8 cellular contexts compared by ENCODE assay signal in the genomic region with DNA sequence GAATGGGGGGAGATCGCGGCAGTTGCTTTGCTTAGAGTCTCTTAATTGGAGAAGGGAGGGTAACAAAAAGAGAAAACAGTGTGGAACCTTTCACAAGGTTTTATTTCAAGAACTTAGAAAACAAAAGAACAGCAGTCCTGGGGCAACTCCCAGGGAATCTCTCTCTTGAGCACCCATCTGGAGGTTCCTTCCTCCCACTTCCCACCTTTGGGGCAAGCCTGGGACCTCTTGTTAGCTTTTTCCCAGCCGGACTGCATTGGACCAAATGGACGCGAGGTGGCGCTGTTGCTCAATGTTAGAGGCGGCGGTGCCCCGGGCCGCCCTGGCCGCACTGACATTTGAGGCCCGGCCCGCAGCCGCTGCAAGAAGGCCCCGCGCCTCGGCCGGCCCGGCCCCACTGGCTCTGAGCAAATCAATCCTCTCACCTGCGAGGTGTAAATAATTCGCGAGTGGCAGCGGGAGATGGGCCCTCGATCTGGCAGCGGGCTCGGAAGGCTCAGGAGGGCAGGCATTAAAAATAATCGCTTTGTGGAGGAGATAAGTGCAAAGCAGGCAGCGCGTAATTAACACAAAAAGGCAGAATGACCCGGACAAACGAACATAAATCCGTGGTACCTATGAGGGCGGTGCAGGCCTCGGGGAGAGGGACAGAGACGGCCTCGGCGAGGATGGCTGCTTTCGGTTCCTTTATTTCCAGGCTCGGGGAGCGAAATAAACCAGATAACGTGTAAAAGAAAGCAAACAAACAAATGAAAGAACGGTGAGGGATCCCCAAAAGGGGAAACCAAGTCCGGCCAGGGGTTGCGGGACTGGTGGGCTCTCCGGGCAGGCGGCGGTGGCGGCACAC. TPM values are rescaled to one million over a fixed set of nuclear protein-coding genes. Genes with fewer than 3 reads are reported as not detected.
DNase-seq lines count a peak whose midpoint lies in the region; ATAC-seq and TF ChIP-seq lines count a peak whose summit lies in the region.

No MANE protein-coding gene starts in this region.

- TF ChIP-seq POLR2A in lower leg skin (IDR thresholded peaks at IDR 0.05), result no peak

- peak; percentile 88 for DNase-seq in G401 (ENCODE audit: low spot score)
- DNase-seq in HFF-Myc (ENCODE audit: extremely low read depth, low read depth), result peak; percentile 36
- DNase-seq in NCI-H2171 treated with DMSO at 0.1 percent for 48 hours (lab: John Stamatoyannopoulos, UW), result peak; percentile 70
- DNase-seq in activated CD4-positive, alpha-beta T cell treated with anti-CD3 and anti-CD28 coated beads, Interleukin-2, amount 10 ng/mL, durations not matched to agents 24 days and 14 days, result peak; percentile 95
- peak; percentile 73 for DNase-seq in choroid plexus epithelial cell (ENCODE audit: low read depth)
- DNase-seq in lower leg skin (ENCODE audit: low spot score in 2 of 2), result peak; percentile 90 to 98
- peak; percentile 87 for DNase-seq in stimulated activated CD4-positive, alpha-beta T cell treated with anti-CD3 and anti-CD28 coated beads, Interleukin-4, amount 100 ng/mL, for 24 hours

- no peak for ATAC-seq in GM18517 (IDR thresholded peaks at IDR 0.05; ENCODE audit: unreplicated experiment)

- intact Hi-C loops in activated CD4-positive, alpha-beta T cell treated with anti-CD3 and anti-CD28 coated beads, Interleukin-2, amount 10 ng/mL, durations not matched to agents 24 days and 14 days (cut with micrococcal nuclease), result loop anchor here (1.0 to 10.0 kb wide), 5 partner anchors 11 to 359 kb away; partner anchors contain the start of gene GPR84
- intact Hi-C loops in lower leg skin (cut with DNase I; ENCODE audit: low total_unique reads), result loop anchor here (2.0 kb wide), 1 partner anchor 197 kb away; no protein-coding TSS in a partner anchor

- H3K27me3 Mint-ChIP-seq in activated CD4-positive, alpha-beta T cell treated with anti-CD3 and anti-CD28 coated beads, Interleukin-2, amount 10 ng/mL, durations not matched to agents 24 days and 14 days, result peaks cover 93% of the 10 kb centered on the region

- peak overlapping the region; percentile 85 for H3K4me3 Mint-ChIP-seq in activated CD4-positive, alpha-beta T cell treated with anti-CD3 and anti-CD28 coated beads, Interleukin-2, amount 10 ng/mL, durations not matched to agents 24 days and 14 days

- H3K36me3 Mint-ChIP-seq in activated CD4-positive, alpha-beta T cell treated with anti-CD3 and anti-CD28 coated beads, Interleukin-2, amount 10 ng/mL, durations not matched to agents 24 days and 14 days (ENCODE audit: low read depth), result no peaks in the 10 kb centered on the region

- 14 to 19% methylated on average over 48 of the region's 48 CpGs for WGBS in lower leg skin, 2 donors

- in situ Hi-C loops in G401 (cut with HindIII; ENCODE audit: low sequenced_read_pairs), result loop anchor here (25.0 kb wide), 1 partner anchor 181 kb away; the partner anchor contains the start of gene SMUG1

- no peaks in the 10 kb centered on the region for H3K9me3 Mint-ChIP-seq in activated CD4-positive, alpha-beta T cell treated with anti-CD3 and anti-CD28 coated beads, Interleukin-2, amount 10 ng/mL, durations not matched to agents 24 days and 14 days

- H3K4me1 Mint-ChIP-seq in activated CD4-positive, alpha-beta T cell treated with anti-CD3 and anti-CD28 coated beads, Interleukin-2, amount 10 ng/mL, durations not matched to agents 24 days and 14 days, result peaks cover 29% of the 10 kb centered on the region

- H3K4me3 ChIP-seq in HFF-Myc (replicated peaks; ENCODE audit: low read depth, low read length) (no peak overlapping the region), choroid plexus epithelial cell (ENCODE audit: low read depth, low read length) (peak overlapping the region; percentile 35), lower leg skin (ENCODE audit: low read depth, poor library complexity, severe bottlenecking) (no peak overlapping the region)

- TF ChIP-seq CTCF in HFF-Myc (IDR thresholded peaks at IDR 0.05; ENCODE audit: low read depth, low read length, missing control alignments) (peak; percentile 86), choroid plexus epithelial cell (conservative IDR thresholded peaks at IDR 0.05; ENCODE audit: low read depth, low read length) (peak; percentile 83), lower leg skin (IDR thresholded peaks at IDR 0.05) (peak in 1 of 3 donors; percentile 72)

- peak overlapping the region; percentile 20 for H3K27ac Mint-ChIP-seq in activated CD4-positive, alpha-beta T cell treated with anti-CD3 and anti-CD28 coated beads, Interleukin-2, amount 10 ng/mL, durations not matched to agents 24 days and 14 days

RNA-seq across cellular contexts. Expression of gene HOXC8, which starts 2.7 kb away (rescaled TPM):
- total RNA-seq in G401 (2014; rRNA removed; shearing (Covaris generic)), result 0.07 and 0.18 TPM in 2 replicates
- not detected in 2 replicates for total RNA-seq in activated CD4-positive, alpha-beta T cell treated with anti-CD3 and anti-CD28 coated beads, Interleukin-2, amount 10 ng/mL, durations not matched to agents 24 days and 14 days
- 1 to 10 TPM; 1.0 to 2.2 (median 1.5) TPM for total RNA-seq in lower leg skin

RNA-seq across cellular contexts. Expression of gene HOXC9, which starts 6.1 kb away (rescaled TPM):
- 17.3 and 18.7 TPM in 2 replicates for total RNA-seq in G401 (2014; rRNA removed; shearing (Covaris generic))
- not detected in 2 replicates for total RNA-seq in activated CD4-positive, alpha-beta T cell treated with anti-CD3 and anti-CD28 coated beads, Interleukin-2, amount 10 ng/mL, durations not matched to agents 24 days and 14 days
- total RNA-seq in lower leg skin, result 10 to 100 TPM in 3 of 4 donors, 1 to 10 TPM in 1; 9.6 to 16.8 (median 11.7) TPM

RNA-seq across cellular contexts. Expression of gene HOXC10, which starts 21.1 kb away (rescaled TPM):
- 16.7 and 48.6 TPM in 2 replicates for total RNA-seq in G401 (2014; rRNA removed; shearing (Covaris generic))
- not detected in 2 replicates for total RNA-seq in activated CD4-positive, alpha-beta T cell treated with anti-CD3 and anti-CD28 coated beads, Interleukin-2, amount 10 ng/mL, durations not matched to agents 24 days and 14 days
- total RNA-seq in lower leg skin, result 10 to 100 TPM; 14.2 to 35.9 (median 23.4) TPM

RNA-seq across cellular contexts. Expression of gene HOXC6, which starts 22.2 kb away (rescaled TPM):
- total RNA-seq in G401 (2014; rRNA removed; shearing (Covaris generic)), result 3.7 and 4.1 TPM in 2 replicates
- not detected in 2 replicates for total RNA-seq in activated CD4-positive, alpha-beta T cell treated with anti-CD3 and anti-CD28 coated beads, Interleukin-2, amount 10 ng/mL, durations not matched to agents 24 days and 14 days
- 1 to 10 TPM; 2.6 to 6.3 (median 3.7) TPM for total RNA-seq in lower leg skin

RNA-seq across cellular contexts. Expression of gene HOXC5, which starts 26.8 kb away (rescaled TPM):
- total RNA-seq in G401 (2014; rRNA removed; shearing (Covaris generic)), result not detected in 2 replicates
- not detected in 2 replicates for total RNA-seq in activated CD4-positive, alpha-beta T cell treated with anti-CD3 and anti-CD28 coated beads, Interleukin-2, amount 10 ng/mL, durations not matched to agents 24 days and 14 days
- total RNA-seq in lower leg skin, result 1 to 10 TPM in 1 of 4 donors, under 1 TPM in 2, not detected in 1; 0.58 to 2.2 (median 0.97) TPM

Comparison
In these comparisons a context has a peak if more than half of its experiments do, and no peak if none do; other contexts are left out.
1. DNase-seq: peak in every context shown above with its lines; median percentile 95 in activated CD4-positive, alpha-beta T cell treated with anti-CD3 and anti-CD28 coated beads, Interleukin-2, amount 10 ng/mL, durations not matched to agents 24 days and 14 days; 94 in lower leg skin; 88 in G401; 87 in stimulated activated CD4-positive, alpha-beta T cell treated with anti-CD3 and anti-CD28 coated beads, Interleukin-4, amount 100 ng/mL, for 24 hours; 73 in choroid plexus epithelial cell; 70 in NCI-H2171 treated with DMSO at 0.1 percent for 48 hours; 36 in HFF-Myc.
2. RNA of gene HOXC9, which starts 6.1 kb away (total RNA-seq): 17.3 to 18.7 TPM in G401 and 9.6 to 16.8 TPM in lower leg skin; not detected in activated CD4-positive, alpha-beta T cell treated with anti-CD3 and anti-CD28 coated beads, Interleukin-2, amount 10 ng/mL, durations not matched to agents 24 days and 14 days; every median in the first group is over 10 times any median in the second.
3. RNA of gene HOXC10, which starts 21.1 kb away (total RNA-seq): 16.7 to 48.6 TPM in G401 and 14.2 to 35.9 TPM in lower leg skin; not detected in activated CD4-positive, alpha-beta T cell treated with anti-CD3 and anti-CD28 coated beads, Interleukin-2, amount 10 ng/mL, durations not matched to agents 24 days and 14 days; every median in the first group is over 10 times any median in the second.